Comparison of ENCODE assay signal across 31 cellular contexts in the genomic region with DNA sequence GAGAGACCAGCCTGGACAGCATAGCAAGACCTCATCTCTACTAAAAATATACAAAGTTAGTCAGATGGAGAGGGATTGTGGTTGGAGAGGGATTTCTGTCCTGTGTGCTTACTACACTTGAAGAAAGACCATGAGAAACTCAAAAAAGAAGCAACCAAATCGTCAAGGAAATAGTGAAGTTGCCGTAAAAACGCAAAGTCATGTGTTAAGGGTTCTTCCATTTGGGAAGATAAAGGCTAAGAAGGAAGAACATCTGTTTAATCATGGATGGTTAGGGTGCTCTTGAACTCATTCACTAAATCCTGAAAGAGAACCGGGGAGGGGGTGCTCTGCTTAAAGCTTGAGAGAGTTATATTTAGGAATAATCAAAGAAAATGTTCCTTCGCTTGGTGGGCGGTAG.
"Had no signal": no experiment of that assay in that cellular context is flagged by ENCODE, and none has a peak within 500 bp of the region (broad histone marks: within the 10 kb centered on the region; RNA-seq: fewer than 3 reads in every experiment).

No MANE protein-coding gene starts in this region.

- H3K27ac ChIP-seq: adrenal gland, body of pancreas, dorsolateral prefrontal cortex, WERI-Rb-1 had no signal

- H3K36me3 Mint-ChIP-seq: activated naive CD8-positive, alpha-beta T cell had no signal

- H3K9me3 Mint-ChIP-seq: activated B cell treated with CpG ODN at 0.5 μM for 24 hours; activated CD8-positive, alpha-beta T cell treated with anti-CD3 and anti-CD28 coated beads for 36 hours; activated naive CD8-positive, alpha-beta T cell treated with anti-CD3 and anti-CD28 coated beads, Interleukin-2, amount 50 U/mL, for 24 hours; activated T-cell treated with anti-CD3 and anti-CD28 coated beads, Interleukin-2, amount 50 U/mL, for 4 hours; activated T-helper 17 cell treated with anti-CD3 and anti-CD28 coated beads, Interleukin-2, amount 50 U/mL, for 72 hours; endodermal cell had no signal

- H3K9me3 ChIP-seq: adrenal gland, body of pancreas had no signal

- H3K36me3 ChIP-seq: adrenal gland, WERI-Rb-1 had no signal

- H3K4me3 ChIP-seq: adrenal gland, body of pancreas, dorsolateral prefrontal cortex had no signal

- DNase-seq: activated B cell treated with CpG ODN at 0.5 μM for 24 hours; activated CD4-positive, alpha-beta T cell treated with anti-CD3 and anti-CD28 coated beads for 48 hours; activated CD4-positive, alpha-beta T cell treated with anti-CD3 and anti-CD28 coated beads, Interleukin-2, amount 50 U/mL, for 1 hour; activated CD4-positive, alpha-beta T cell treated with anti-CD3 and anti-CD28 coated beads, Interleukin-2, amount 50 U/mL, for 48 hours; activated CD8-positive, alpha-beta memory T cell treated with anti-CD3 and anti-CD28 coated beads for 24 hours; activated CD8-positive, alpha-beta T cell treated with anti-CD3 and anti-CD28 coated beads for 36 hours; activated effector memory CD4-positive, alpha-beta T cell treated with Interleukin-2 at 50 U/mL for 16 hours; activated gamma-delta T cell treated with Interleukin-2 at 50 U/mL for 16 hours; activated naive CD4-positive, alpha-beta T cell treated with anti-CD3 and anti-CD28 coated beads, Interleukin-2, amount 50 U/mL, for 16 hours; activated naive CD4-positive, alpha-beta T cell treated with Interleukin-2 at 50 U/mL for 16 hours; activated naive CD8-positive, alpha-beta T cell treated with anti-CD3 and anti-CD28 coated beads, Interleukin-2, amount 50 U/mL, for 24 hours; activated T-cell treated with anti-CD3 and anti-CD28 coated beads, Interleukin-2, amount 50 U/mL, for 4 hours; adrenal gland; amygdala; aorta; body of pancreas; caudate nucleus; dorsolateral prefrontal cortex; effector memory CD4-positive, alpha-beta T cell; endodermal cell; foreskin fibroblast; head of caudate nucleus; T-helper 2 cell; WERI-Rb-1 had no signal

- FAIRE-seq: colon, frontal cortex, TTC549 had no signal

- H3K27me3 ChIP-seq: adrenal gland, body of pancreas, dorsolateral prefrontal cortex had no signal

- H3K27me3 Mint-ChIP-seq: activated B cell treated with CpG ODN at 0.5 μM for 24 hours; activated CD8-positive, alpha-beta T cell treated with anti-CD3 and anti-CD28 coated beads for 36 hours; activated naive CD8-positive, alpha-beta T cell; activated naive CD8-positive, alpha-beta T cell treated with anti-CD3 and anti-CD28 coated beads, Interleukin-2, amount 50 U/mL, for 24 hours; activated T-helper 17 cell treated with anti-CD3 and anti-CD28 coated beads, Interleukin-2, amount 50 U/mL, for 72 hours had no signal

- H3K27ac Mint-ChIP-seq: activated B cell treated with CpG ODN at 0.5 μM for 24 hours; activated CD8-positive, alpha-beta T cell treated with anti-CD3 and anti-CD28 coated beads for 36 hours; activated naive CD8-positive, alpha-beta T cell; activated naive CD8-positive, alpha-beta T cell treated with anti-CD3 and anti-CD28 coated beads, Interleukin-2, amount 50 U/mL, for 24 hours; activated T-helper 17 cell treated with anti-CD3 and anti-CD28 coated beads, Interleukin-2, amount 50 U/mL, for 72 hours; endodermal cell had no signal

- H3K4me3 Mint-ChIP-seq: activated B cell treated with CpG ODN at 0.5 μM for 24 hours; activated CD8-positive, alpha-beta T cell treated with anti-CD3 and anti-CD28 coated beads for 36 hours; activated naive CD8-positive, alpha-beta T cell; activated naive CD8-positive, alpha-beta T cell treated with anti-CD3 and anti-CD28 coated beads, Interleukin-2, amount 50 U/mL, for 24 hours; activated T-cell treated with anti-CD3 and anti-CD28 coated beads, Interleukin-2, amount 50 U/mL, for 4 hours; activated T-helper 17 cell treated with anti-CD3 and anti-CD28 coated beads, Interleukin-2, amount 50 U/mL, for 72 hours; endodermal cell had no signal

- ATAC-seq: activated CD4-positive, CD25-positive, alpha-beta regulatory T cell treated with anti-CD3 and anti-CD28 coated beads, Interleukin-2, amount 50 U/mL, for 24 hours; activated CD8-positive, alpha-beta T cell treated with anti-CD3 and anti-CD28 coated beads for 36 hours; activated naive CD8-positive, alpha-beta T cell treated with anti-CD3 and anti-CD28 coated beads, Interleukin-2, amount 50 U/mL, for 24 hours; activated T-cell treated with anti-CD3 and anti-CD28 coated beads, Interleukin-2, amount 50 U/mL, for 4 hours; activated T-helper 17 cell treated with anti-CD3 and anti-CD28 coated beads, Interleukin-2, amount 50 U/mL, for 72 hours; body of pancreas; esophagus mucosa had no signal
